14 cellular contexts compared by ENCODE assay signal in the genomic region with DNA sequence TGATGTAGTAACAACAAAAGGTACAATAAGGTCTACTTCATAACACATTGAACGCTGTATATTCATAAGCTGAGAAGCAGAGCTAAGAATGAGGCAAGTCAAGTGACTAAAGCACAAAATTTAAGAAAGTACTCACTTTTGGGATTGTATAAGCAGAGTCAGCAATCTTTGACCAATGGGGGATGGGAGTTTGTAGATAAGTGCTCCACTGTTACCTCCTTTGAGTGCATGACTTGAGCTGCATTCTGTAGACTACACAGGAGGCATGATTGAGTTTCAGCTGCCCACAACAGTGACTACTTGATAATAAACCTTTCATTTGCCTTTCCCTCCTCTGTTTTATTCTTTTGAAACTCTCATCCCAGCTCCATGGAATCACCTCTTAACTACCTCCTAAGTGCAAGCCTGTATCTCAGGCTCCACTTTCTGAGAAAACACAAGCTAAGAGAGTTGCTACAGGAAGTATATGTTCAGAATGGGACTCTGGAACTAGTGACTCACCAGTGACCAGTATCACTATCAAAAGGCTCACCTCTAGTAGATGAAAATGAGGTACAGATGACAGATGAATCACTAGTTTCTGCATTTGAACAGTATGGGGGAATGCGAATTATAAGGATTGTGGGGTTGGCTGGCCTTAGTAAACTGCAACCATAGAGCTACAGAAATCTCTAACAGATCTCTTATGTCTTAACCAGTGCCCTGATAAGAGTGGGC. TPM values are rescaled to one million over a fixed set of nuclear protein-coding genes. Genes with fewer than 3 reads are reported as not detected.
DNase-seq lines count a peak whose midpoint lies in the region; ATAC-seq and TF ChIP-seq lines count a peak whose summit lies in the region.
"Had no signal": no experiment of that assay in that cellular context is flagged by ENCODE, and none has a peak within 500 bp of the region (broad histone marks: within the 10 kb centered on the region; RNA-seq: fewer than 3 reads in every experiment).

No MANE protein-coding gene starts in this region.

- H3K79me2 ChIP-seq in GM23338 (replicated peaks; ENCODE audit: insufficient read depth), result no peaks in the 10 kb centered on the region

- no peak overlapping the region; the same call in 1 of the 2 replicates for H2AFZ ChIP-seq in GM23338

- no peak for TF ChIP-seq EP300 in upper lobe of left lung (IDR thresholded peaks at IDR 0.05)
- no peak for TF ChIP-seq EP300 in esophagus muscularis mucosa (IDR thresholded peaks at IDR 0.05)

- H3K27ac Mint-ChIP-seq in activated T-helper 17 cell treated with anti-CD3 and anti-CD28 coated beads, Interleukin-2, amount 50 U/mL, for 72 hours, result no peak overlapping the region
- H3K27ac Mint-ChIP-seq in GM23338, result no peak overlapping the region
- H3K27ac Mint-ChIP-seq: brain had no signal

- no peak overlapping the region for H3K4me2 ChIP-seq in GM23338

- H3K4me1 ChIP-seq in GM23338 (ENCODE audit: insufficient read depth) (peaks cover 10% of the 10 kb centered on the region; the same call in 1 of the 2 replicates), upper lobe of left lung (no peaks in the 10 kb centered on the region), esophagus muscularis mucosa (no peaks in the 10 kb centered on the region)

- H3K36me3 ChIP-seq in GM23338 (ENCODE audit: insufficient read depth) (no peaks in the 10 kb centered on the region), upper lobe of left lung (no peaks in the 10 kb centered on the region), esophagus muscularis mucosa (no peaks in the 10 kb centered on the region)

- peak; percentile 38 for DNase-seq in A172 (ENCODE audit: low spot score)
- DNase-seq in coronary artery (ENCODE audit: low spot score), result no peak
- DNase-seq in GM23338 (ENCODE audit: low spot score), result no peak
- no peak for DNase-seq in upper lobe of left lung
- no peak for DNase-seq in esophagus muscularis mucosa (ENCODE audit: extremely low spot score)
- DNase-seq: activated CD8-positive, alpha-beta memory T cell treated with anti-CD3 and anti-CD28 coated beads, Interleukin-2, amount 50 U/mL, for 48 hours; stimulated activated CD4-positive, alpha-beta T cell treated with anti-CD3 and anti-CD28 coated beads, Interleukin-12 subunit alpha, Interleukin-12 subunit beta, amount 100 ng/mL, for 4 hours had no signal

- H4K20me1 ChIP-seq in GM23338 (replicated peaks; ENCODE audit: insufficient read depth), result no peaks in the 10 kb centered on the region

- H3K9me3 ChIP-seq in upper lobe of left lung, result no peaks in the 10 kb centered on the region
- H3K9me3 ChIP-seq in esophagus muscularis mucosa, result no peaks in the 10 kb centered on the region

- TF ChIP-seq CTCF in coronary artery (IDR thresholded peaks at IDR 0.05) (no peak), GM23338 (conservative IDR thresholded peaks at IDR 0.05; ENCODE audit: low read depth in 2 of 2) (no peak), upper lobe of left lung (IDR thresholded peaks at IDR 0.05) (no peak), esophagus muscularis mucosa (IDR thresholded peaks at IDR 0.05) (no peak)

- no peak for TF ChIP-seq POLR2A in upper lobe of left lung (IDR thresholded peaks at IDR 0.05)
- no peak for TF ChIP-seq POLR2A in esophagus muscularis mucosa (IDR thresholded peaks at IDR 0.05; ENCODE audit: low read depth)

- H3K9me3 Mint-ChIP-seq in activated T-helper 17 cell treated with anti-CD3 and anti-CD28 coated beads, Interleukin-2, amount 50 U/mL, for 72 hours, result no peaks in the 10 kb centered on the region
- no peaks in the 10 kb centered on the region for H3K9me3 Mint-ChIP-seq in GM23338
- H3K9me3 Mint-ChIP-seq: brain had no signal

- H3K4me3 ChIP-seq in coronary artery (no peak overlapping the region), GM23338 (no peak overlapping the region), upper lobe of left lung (no peak overlapping the region), esophagus muscularis mucosa (no peak overlapping the region)

- H3K9me2 ChIP-seq in GM23338 (ENCODE audit: insufficient read depth), result no peaks in the 10 kb centered on the region

- no peaks in the 10 kb centered on the region for H3K36me3 Mint-ChIP-seq in activated T-helper 17 cell treated with anti-CD3 and anti-CD28 coated beads, Interleukin-2, amount 50 U/mL, for 72 hours (ENCODE audit: low read depth)
- no peaks in the 10 kb centered on the region for H3K36me3 Mint-ChIP-seq in GM23338 (ENCODE audit: low read depth)
- H3K36me3 Mint-ChIP-seq: brain had no signal

- intact Hi-C loops in esophagus muscularis mucosa (cut with DNase I), result no loop called here

- H3K4me1 Mint-ChIP-seq in activated T-helper 17 cell treated with anti-CD3 and anti-CD28 coated beads, Interleukin-2, amount 50 U/mL, for 72 hours, result no peaks in the 10 kb centered on the region
- H3K4me1 Mint-ChIP-seq in GM23338, result peaks cover 10% of the 10 kb centered on the region; the same call in 2 of the 3 replicates

- H3K27ac ChIP-seq in coronary artery (no peak overlapping the region), GM23338 (ENCODE audit: low read depth) (no peak overlapping the region), upper lobe of left lung (no peak overlapping the region), esophagus muscularis mucosa (replicated peaks in 1 of 4) (no peak overlapping the region)

- no peak overlapping the region for H3K4me3 Mint-ChIP-seq in activated T-helper 17 cell treated with anti-CD3 and anti-CD28 coated beads, Interleukin-2, amount 50 U/mL, for 72 hours
- no peak overlapping the region for H3K4me3 Mint-ChIP-seq in GM23338
- H3K4me3 Mint-ChIP-seq: brain had no signal

- 75 to 93% methylated on average over 2 of the region's 2 CpGs for WGBS in upper lobe of left lung, 2 donors
- 82% methylated on average over 2 of the region's 2 CpGs for WGBS in esophagus muscularis mucosa

- no peaks in the 10 kb centered on the region for H3K27me3 Mint-ChIP-seq in activated T-helper 17 cell treated with anti-CD3 and anti-CD28 coated beads, Interleukin-2, amount 50 U/mL, for 72 hours
- no peaks in the 10 kb centered on the region for H3K27me3 Mint-ChIP-seq in GM23338 (ENCODE audit: insufficient read depth, low read depth, poor library complexity)
- H3K27me3 Mint-ChIP-seq: brain had no signal

- peak; percentile 60 for ATAC-seq in GM18868 (IDR thresholded peaks at IDR 0.05; ENCODE audit: unreplicated experiment)
- peak; percentile 80 for ATAC-seq in HG03135 (IDR thresholded peaks at IDR 0.05; ENCODE audit: unreplicated experiment)
- peak; percentile 89 for ATAC-seq in activated T-helper 17 cell treated with anti-CD3 and anti-CD28 coated beads, Interleukin-2, amount 50 U/mL, for 72 hours (replicated peaks)
- no peak for ATAC-seq in GM23338
- no peak for ATAC-seq in upper lobe of left lung (ENCODE audit: low FRiP score in 2 of 2)

- no peaks in the 10 kb centered on the region for H3F3A ChIP-seq in GM23338 (replicated peaks; ENCODE audit: low read depth)

- H3K27me3 ChIP-seq in GM23338 (ENCODE audit: insufficient read depth) (no peaks in the 10 kb centered on the region), upper lobe of left lung (no peaks in the 10 kb centered on the region), esophagus muscularis mucosa (no peaks in the 10 kb centered on the region)

TF ChIP-seq in GM23338, 12 proteins besides CTCF, POLR2A, EP300 and RAD21:
- TF ChIP-seq EZH2phosphoT487 (IDR thresholded peaks at IDR 0.05; ENCODE audit: unreplicated experiment), result no peak

RNA-seq across cellular contexts. Expression of a gene that starts 49.2 kb away (rescaled TPM):
- total RNA-seq in A172 (2014; rRNA removed; shearing (Covaris generic)), result not detected in 2 replicates
- total RNA-seq in activated T-helper 17 cell treated with anti-CD3 and anti-CD28 coated beads, Interleukin-2, amount 50 U/mL, for 72 hours, result not detected
- not detected in 2 replicates for total RNA-seq in GM23338 (2014; rRNA removed; shearing (Covaris generic))
- 0.10 and 0.23 TPM in 2 replicates for polyA plus RNA-seq in GM23338 (2016; fragmentation: Nextera tagmentation; extraction: Ambion mirVana)
- not detected for total RNA-seq in upper lobe of left lung
- under 1 TPM in 1 of 4 donors, not detected in 3; 0.42 TPM for total RNA-seq in esophagus muscularis mucosa
- total RNA-seq: endothelial cell of umbilical vein; HT-29; T-helper 2 cell treated with Interferon-gamma antibody and Interleukin-4, amounts not matched to agents 100 ng/mL and 5 ng/mL, for 36 hours had no signal
- polyA plus RNA-seq: endothelial cell of umbilical vein had no signal

Comparison
In these comparisons a context has a peak if more than half of its experiments do, and no peak if none do; other contexts are left out.
1. ATAC-seq: peak in GM18868 (single experiment), HG03135 (single experiment) and activated T-helper 17 cell treated with anti-CD3 and anti-CD28 coated beads, Interleukin-2, amount 50 U/mL, for 72 hours (single experiment); none in GM23338 (single experiment) and upper lobe of left lung (0 of 2).